1 cellular context compared by ENCODE assay signal in genomic region chr4:2795558-2796260, GRCh38.
TF ChIP-seq lines count a peak whose summit lies in the region.

No MANE protein-coding gene starts in this region.

TF ChIP-seq in A549, 52 proteins besides CTCF, POLR2A, EP300 and RAD21:
- TF ChIP-seq KDM1A (IDR thresholded peaks at IDR 0.05; ENCODE audit: low read depth) (peak; percentile 85; the same call in 1 of the 2 replicates), FOSB (CRISPR knock-in tag; IDR thresholded peaks at IDR 0.05) (no peak)
